In the genomic region with DNA sequence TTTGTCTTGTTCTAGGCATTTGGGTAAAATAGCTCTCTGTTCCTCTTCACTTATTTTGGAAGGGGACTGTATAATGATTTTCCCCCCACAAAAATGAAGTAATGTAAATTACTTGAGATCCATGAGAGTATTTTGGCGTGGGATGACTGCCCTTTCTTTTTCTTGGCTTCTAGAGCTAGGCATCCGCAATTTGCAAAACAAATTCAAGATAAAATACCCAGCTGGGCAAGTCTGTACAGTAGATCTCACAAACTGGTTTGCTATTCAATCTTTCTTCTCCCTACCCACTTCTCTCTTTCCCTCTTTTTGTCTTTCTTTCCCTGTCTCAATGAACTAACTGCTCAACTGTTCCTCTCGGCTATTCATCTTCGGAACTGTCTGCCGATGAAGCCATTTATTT, we compare ENCODE assay signal across 1 cellular context.
TF ChIP-seq lines count a peak whose summit lies in the region.

No MANE protein-coding gene starts in this region.

TF ChIP-seq in H1, 55 proteins besides CTCF, POLR2A, EP300 and RAD21 (continued from another document):
- TF ChIP-seq CHD7 (IDR thresholded peaks at IDR 0.05; ENCODE audit: insufficient replicate concordance, low read length) (no peak), RNF2 (IDR thresholded peaks at IDR 0.05; ENCODE audit: borderline replicate concordance, low read depth, low read length, missing control alignments, poor library complexity, severe bottlenecking) (no peak), GABPA (IDR thresholded peaks at IDR 0.05; ENCODE audit: borderline replicate concordance, insufficient read depth, low read length) (no peak), HDAC2 (IDR thresholded peaks at IDR 0.05; ENCODE audit: borderline replicate concordance in 1 of 2, low read depth in 2 of 2, low read length in 2 of 2) (no peak), E2F6 (IDR thresholded peaks at IDR 0.05) (no peak), SUZ12 (IDR thresholded peaks at IDR 0.05; ENCODE audit: low read length) (no peak), USF2 (IDR thresholded peaks at IDR 0.05; ENCODE audit: low read length) (no peak), CBX8 (IDR thresholded peaks at IDR 0.05; ENCODE audit: borderline replicate concordance, low read depth, low read length) (no peak), POU5F1 (IDR thresholded peaks at IDR 0.05; ENCODE audit: low read depth, low read length) (no peak), SIX5 (IDR thresholded peaks at IDR 0.05; ENCODE audit: low read depth, low read length) (no peak), RFX5 (IDR thresholded peaks at IDR 0.05; ENCODE audit: borderline replicate concordance, low read depth, low read length) (no peak)
